ENCODE assay signal across 8 cellular contexts in the genomic region with DNA sequence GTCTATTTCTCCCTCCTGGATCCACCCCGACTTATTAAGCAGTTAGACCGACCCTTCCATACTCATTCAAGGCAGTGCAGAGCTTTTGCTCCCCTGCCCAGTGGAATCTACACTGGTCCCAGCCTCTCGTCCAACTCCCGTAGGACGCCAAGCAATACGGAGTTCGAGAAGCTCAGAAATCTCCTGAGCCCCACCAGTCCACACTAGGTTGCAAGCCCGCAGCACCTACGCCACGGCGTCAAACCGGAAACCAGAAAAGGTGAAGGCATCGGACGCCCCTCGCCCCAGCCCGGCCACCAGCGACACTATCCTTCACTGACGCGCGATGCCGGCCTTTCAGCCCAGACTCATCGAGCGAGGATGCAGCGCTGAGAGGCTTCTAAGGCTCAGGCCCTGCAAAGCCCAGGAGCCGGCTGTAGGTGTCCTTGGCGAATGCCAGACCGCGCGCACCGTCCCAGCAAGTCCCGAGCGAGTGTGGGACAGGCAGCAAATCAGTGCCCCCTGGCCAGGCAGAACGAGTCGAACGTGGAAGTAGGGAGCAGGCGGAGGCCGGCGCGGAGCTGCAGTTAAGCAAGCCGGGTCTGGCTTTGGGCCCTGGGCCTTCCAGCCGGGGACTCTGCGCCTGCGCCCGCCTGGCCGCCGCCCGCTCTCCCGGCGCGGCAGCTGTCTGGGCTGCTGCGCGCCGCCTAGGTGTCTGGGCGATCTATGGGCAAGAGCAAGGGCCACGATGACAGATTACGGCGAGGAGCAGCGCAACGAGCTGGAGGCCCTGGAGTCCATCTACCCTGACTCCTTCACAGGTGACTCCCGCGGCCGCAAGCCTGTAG. TPM values are rescaled to one million over a fixed set of nuclear protein-coding genes. Genes with fewer than 3 reads are reported as not detected.
DNase-seq lines count a peak whose midpoint lies in the region; FAIRE-seq and TF ChIP-seq lines count a peak whose summit lies in the region.

TSS of gene RWDD1 (plus strand) at position 649 of the 827 bp plus-strand sequence. CDS start at position 728, 79 bp downstream.

- H2AFZ ChIP-seq in MM.1S (ENCODE audit: low read length) (peak within 1 kb of the TSS; percentile 89), neural cell (ENCODE audit: low read depth, low read length) (peak within 1 kb of the TSS; percentile 99)

- in situ Hi-C loops in HAP-1 (cut with MboI; ENCODE audit: low sequenced_read_pairs), result no loop called here

- peaks cover 56% of the 10 kb centered on the region for H3K79me2 ChIP-seq in MM.1S (ENCODE audit: low read length)
- H3K79me2 ChIP-seq in neural cell (replicated peaks; ENCODE audit: insufficient read depth, low read length), result peaks cover 35% of the 10 kb centered on the region

- no peaks in the 10 kb centered on the region for H3K27me3 ChIP-seq in HAP-1 (ENCODE audit: low read depth)
- H3K27me3 ChIP-seq in MM.1S (replicated peaks; ENCODE audit: insufficient read depth, low read length), result no peaks in the 10 kb centered on the region
- H3K27me3 ChIP-seq in neural cell (ENCODE audit: insufficient read depth, low read depth, low read length), result no peaks in the 10 kb centered on the region
- no peaks in the 10 kb centered on the region for H3K27me3 ChIP-seq in stomach

- WGBS in stomach, 5 donors, result 0 to 1% (median 0%) methylated on average over 8 to 62 of the region's 62 CpGs

- H3F3A ChIP-seq in MM.1S (ENCODE audit: insufficient read depth, low read length) (peaks cover 8% of the 10 kb centered on the region), neural cell (ENCODE audit: insufficient read depth, low read length, poor library complexity, severe bottlenecking) (no peaks in the 10 kb centered on the region)

- H4K20me1 ChIP-seq in MM.1S (ENCODE audit: insufficient read depth, low read length), result no peaks in the 10 kb centered on the region
- no peaks in the 10 kb centered on the region for H4K20me1 ChIP-seq in neural cell (ENCODE audit: insufficient read depth)

- H3K9ac ChIP-seq in MM.1S (ENCODE audit: low read length), result peak within 1 kb of the TSS; percentile 92
- H3K9ac ChIP-seq in neural cell (ENCODE audit: low read length), result peak within 1 kb of the TSS; percentile 93

- intact Hi-C loops in stomach (cut with DNase I; ENCODE audit: low total_unique reads), result no loop called here

- H3K4me2 ChIP-seq in MM.1S (ENCODE audit: low read depth, low read length), result peak within 1 kb of the TSS; percentile 80
- H3K4me2 ChIP-seq in neural cell (ENCODE audit: low read length), result peak within 1 kb of the TSS; percentile 96

- peak in 2 of 4 donors; percentile 56 to 60 for TF ChIP-seq POLR2A in stomach (IDR thresholded peaks at IDR 0.05)

- H3K4me1 ChIP-seq in HAP-1 (peaks cover 25% of the 10 kb centered on the region), MM.1S (ENCODE audit: low read length) (peaks cover 13% of the 10 kb centered on the region), stomach (peaks cover 24 to 47% (median 28%) of the 10 kb centered on the region in 4 donors)

- TF ChIP-seq EP300 in neural cell (conservative IDR thresholded peaks at IDR 0.05; ENCODE audit: poor library complexity, severe bottlenecking) (peak; percentile 58), stomach (IDR thresholded peaks at IDR 0.05) (no peak)

- H3K9me3 ChIP-seq in HAP-1, result no peaks in the 10 kb centered on the region
- no peaks in the 10 kb centered on the region for H3K9me3 ChIP-seq in MM.1S (replicated peaks; ENCODE audit: insufficient read depth, low read length)
- no peaks in the 10 kb centered on the region for H3K9me3 ChIP-seq in neural cell (ENCODE audit: low read length)
- H3K9me3 ChIP-seq in stomach, result no peaks in the 10 kb centered on the region

- H3K4me3 ChIP-seq in HAP-1 (peak within 1 kb of the TSS; percentile 78), MM.1S (ENCODE audit: low read length) (peak within 1 kb of the TSS; percentile 97), neural cell (ENCODE audit: low read length) (peak within 1 kb of the TSS; percentile 93), stomach (peak within 1 kb of the TSS; percentile 73 to 81 (median 76))

- H3K9me2 ChIP-seq in MM.1S (replicated peaks; ENCODE audit: insufficient read depth, low read length), result no peaks in the 10 kb centered on the region
- no peaks in the 10 kb centered on the region for H3K9me2 ChIP-seq in neural cell (ENCODE audit: insufficient read depth, low read length)

- peak; percentile 21 for TF ChIP-seq RAD21 in neural cell (conservative IDR thresholded peaks at IDR 0.05)

- TF ChIP-seq CTCF in MM.1S (IDR thresholded peaks at IDR 0.05; ENCODE audit: low read length) (no peak; the same call in 1 of the 2 replicates), neural cell (IDR thresholded peaks at IDR 0.05; ENCODE audit: poor library complexity, severe bottlenecking) (no peak), stomach (IDR thresholded peaks at IDR 0.05) (peak in 3 of 7 experiments; percentile 15 to 43 (median 24))

- H3K27ac ChIP-seq in MM.1S (ENCODE audit: low read length) (peak within 1 kb of the TSS; percentile 86), neural cell (ENCODE audit: low read length) (peak within 1 kb of the TSS; percentile 91), stomach (peak within 1 kb of the TSS; percentile 86 to 93 (median 92))

- peak; percentile 97 to 99 for DNase-seq in HAP-1 (ENCODE audit: low spot score in 2 of 2)
- DNase-seq in MM.1S, result peak; percentile 98
- DNase-seq in SIG-M5 (lab: John Stamatoyannopoulos, UW), result peak; percentile 90
- peak; percentile 97 for DNase-seq in activated gamma-delta T cell (lab: John Stamatoyannopoulos, UW)
- peak; percentile 99 for DNase-seq in fibroblast of the conjunctiva (ENCODE audit: low read depth)
- peak; percentile 99 for DNase-seq in stomach

- H3K36me3 ChIP-seq in HAP-1 (replicated peaks) (peaks cover 10% of the 10 kb centered on the region; the same call in 1 of the 2 replicates), MM.1S (replicated peaks; ENCODE audit: insufficient read depth, low read length) (no peaks in the 10 kb centered on the region), neural cell (ENCODE audit: insufficient read depth, low read length) (no peaks in the 10 kb centered on the region), stomach (peaks cover 0 to 15% (median 14%) of the 10 kb centered on the region in 4 donors)

- FAIRE-seq in G401.6 (lab: Jason Lieb, UNC), result peak; percentile 93

TF ChIP-seq in neural cell, 6 proteins besides CTCF, POLR2A, EP300 and RAD21:
- peak; percentile 42 for TF ChIP-seq TAF1 (IDR thresholded peaks at IDR 0.05; ENCODE audit: low read depth)
- peak; percentile 10 for TF ChIP-seq REST (IDR thresholded peaks at IDR 0.05; ENCODE audit: borderline replicate concordance)
- TF ChIP-seq SMC3 (conservative IDR thresholded peaks at IDR 0.05; ENCODE audit: poor library complexity), result peak; percentile 57
- peak; percentile 87 for TF ChIP-seq MXI1 (conservative IDR thresholded peaks at IDR 0.05; ENCODE audit: poor library complexity, severe bottlenecking)
- TF ChIP-seq POLR2AphosphoS5 (IDR thresholded peaks at IDR 0.05), result peak; percentile 94
- TF ChIP-seq EZH2 (IDR thresholded peaks at IDR 0.05; ENCODE audit: borderline replicate concordance, insufficient read depth, low read length, poor library complexity, severe bottlenecking), result no peak

RNA-seq across cellular contexts. Expression of gene RWDD1, which starts in this region (rescaled TPM):
- 70.1 and 83.3 TPM in 2 replicates for polyA plus RNA-seq in neural cell
- polyA minus RNA-seq in neural cell, result 33.8 and 46.1 TPM in 2 replicates
- 10 to 100 TPM in 4 of 5 donors, 1 to 10 TPM in 1; 8.7 to 98.1 (median 25.7) TPM for total RNA-seq in stomach
- 10 to 100 TPM; 64.4 to 92.4 (median 68.2) TPM for polyA plus RNA-seq in stomach

Comparison
In these comparisons a context has a peak if more than half of its experiments do, and no peak if none do; other contexts are left out.
1. Peak in every context shown above with its lines: DNase-seq, H3K4me3 ChIP-seq and H3K27ac ChIP-seq.